Comparison of ENCODE assay signal across 8 cellular contexts in the genomic region with DNA sequence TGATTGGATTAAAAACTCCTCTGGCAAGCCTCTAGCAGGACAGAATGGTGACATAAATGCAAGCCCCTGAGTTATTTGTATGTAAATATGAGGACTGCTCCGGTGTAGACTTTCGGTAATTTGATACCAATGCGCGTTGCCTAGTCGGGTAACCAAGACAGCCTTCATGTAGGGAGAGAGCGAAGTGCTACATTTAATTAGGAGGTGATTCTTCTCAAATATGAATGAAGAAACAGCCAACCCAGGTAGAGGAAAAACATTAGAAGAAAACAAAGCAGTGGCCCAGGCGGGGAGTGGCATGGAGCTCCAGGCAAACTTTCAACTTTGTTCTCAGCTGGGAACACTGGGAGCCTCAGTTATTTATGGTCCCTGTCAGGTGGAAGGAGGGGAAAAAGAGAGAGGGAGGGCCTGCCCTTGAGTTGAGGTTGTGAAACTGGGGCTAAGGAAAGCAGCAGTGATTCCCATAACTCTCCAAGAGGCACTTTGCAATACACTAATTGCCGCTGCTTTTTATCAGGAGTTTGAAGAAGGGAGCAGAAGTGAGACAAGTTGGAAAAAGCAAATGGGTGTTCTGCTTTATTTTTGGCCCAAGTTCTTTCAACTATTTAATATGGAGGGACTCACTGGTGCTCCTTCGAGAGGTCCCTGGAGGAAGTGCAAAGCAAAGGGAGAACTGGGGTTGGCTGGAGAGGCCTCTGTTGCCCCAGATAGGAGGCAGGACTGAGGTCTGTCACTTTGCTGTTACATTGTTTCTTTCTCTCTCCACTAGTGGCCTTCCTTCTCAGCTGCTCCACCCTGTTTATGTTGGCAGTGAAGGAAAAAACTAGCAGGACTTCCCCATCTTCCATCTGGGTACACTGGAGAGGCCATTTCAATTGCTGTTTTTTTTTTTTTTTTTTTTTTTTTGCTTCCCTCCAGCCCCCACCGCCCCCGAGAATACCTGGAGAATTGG.
DNase-seq lines count a peak whose midpoint lies in the region; ATAC-seq and TF ChIP-seq lines count a peak whose summit lies in the region.

No MANE protein-coding gene starts in this region.

- H3K27ac ChIP-seq in tibial artery, result peak overlapping the region in 1 of 2 donors; percentile 7

- H3K4me3 ChIP-seq in H7 (ENCODE audit: insufficient read depth, low read depth, low read length) (peak overlapping the region; percentile 40), retinal pigment epithelial cell (ENCODE audit: low read length) (peak overlapping the region; percentile 60), tibial artery (no peak overlapping the region)

- H3K27me3 ChIP-seq in H7 (ENCODE audit: control insufficient read depth, insufficient read depth, low read length) (no peaks in the 10 kb centered on the region), tibial artery (no peaks in the 10 kb centered on the region)

- TF ChIP-seq CTCF in retinal pigment epithelial cell (conservative IDR thresholded peaks at IDR 0.05; ENCODE audit: low read depth, low read length) (no peak), tibial artery (IDR thresholded peaks at IDR 0.05) (no peak)

- H3K36me3 ChIP-seq in H7 (replicated peaks; ENCODE audit: control insufficient read depth, insufficient read depth, low read length) (no peaks in the 10 kb centered on the region), tibial artery (no peaks in the 10 kb centered on the region)

- DNase-seq in H7 (peak; percentile 44), NCI-H82 treated with DMSO at 0.1 percent for 48 hours (lab: John Stamatoyannopoulos, UW; ENCODE audit: unreplicated experiment) (peak; percentile 79), left cardiac atrium (no peak), retinal pigment epithelial cell (ENCODE audit: low read depth) (peak; percentile 71), tibial artery (no peak), GF-D8 (lab: John Stamatoyannopoulos, UW) (no peak)
- no peak for DNase-seq in activated CD8-positive, alpha-beta memory T cell treated with anti-CD3 and anti-CD28 coated beads, Interleukin-2, amount 50 U/mL, for 4 hours

- no peaks in the 10 kb centered on the region for H3K9me3 ChIP-seq in tibial artery

- peak; percentile 75 to 79 for ATAC-seq in left cardiac atrium
- ATAC-seq in SK-N-SH treated with all-trans-retinoic acid at 6 μM for 48 hours, result no peak; the same call in 2 of the 3 replicates

- peaks cover 0 to 25% (median 6%) of the 10 kb centered on the region in 4 donors for H3K4me1 ChIP-seq in tibial artery

- intact Hi-C loops in left cardiac atrium (cut with DNase I), result no loop called here
- intact Hi-C loops in tibial artery (cut with DNase I; ENCODE audit: low total_unique reads), result no loop called here

TF ChIP-seq in SK-N-SH treated with all-trans-retinoic acid at 6 μM for 48 hours, 23 proteins besides CTCF, POLR2A, EP300 and RAD21:
- TF ChIP-seq ZNF70 (CRISPR knock-in tag; IDR thresholded peaks at IDR 0.05), result no peak
- TF ChIP-seq, protein P1, sequence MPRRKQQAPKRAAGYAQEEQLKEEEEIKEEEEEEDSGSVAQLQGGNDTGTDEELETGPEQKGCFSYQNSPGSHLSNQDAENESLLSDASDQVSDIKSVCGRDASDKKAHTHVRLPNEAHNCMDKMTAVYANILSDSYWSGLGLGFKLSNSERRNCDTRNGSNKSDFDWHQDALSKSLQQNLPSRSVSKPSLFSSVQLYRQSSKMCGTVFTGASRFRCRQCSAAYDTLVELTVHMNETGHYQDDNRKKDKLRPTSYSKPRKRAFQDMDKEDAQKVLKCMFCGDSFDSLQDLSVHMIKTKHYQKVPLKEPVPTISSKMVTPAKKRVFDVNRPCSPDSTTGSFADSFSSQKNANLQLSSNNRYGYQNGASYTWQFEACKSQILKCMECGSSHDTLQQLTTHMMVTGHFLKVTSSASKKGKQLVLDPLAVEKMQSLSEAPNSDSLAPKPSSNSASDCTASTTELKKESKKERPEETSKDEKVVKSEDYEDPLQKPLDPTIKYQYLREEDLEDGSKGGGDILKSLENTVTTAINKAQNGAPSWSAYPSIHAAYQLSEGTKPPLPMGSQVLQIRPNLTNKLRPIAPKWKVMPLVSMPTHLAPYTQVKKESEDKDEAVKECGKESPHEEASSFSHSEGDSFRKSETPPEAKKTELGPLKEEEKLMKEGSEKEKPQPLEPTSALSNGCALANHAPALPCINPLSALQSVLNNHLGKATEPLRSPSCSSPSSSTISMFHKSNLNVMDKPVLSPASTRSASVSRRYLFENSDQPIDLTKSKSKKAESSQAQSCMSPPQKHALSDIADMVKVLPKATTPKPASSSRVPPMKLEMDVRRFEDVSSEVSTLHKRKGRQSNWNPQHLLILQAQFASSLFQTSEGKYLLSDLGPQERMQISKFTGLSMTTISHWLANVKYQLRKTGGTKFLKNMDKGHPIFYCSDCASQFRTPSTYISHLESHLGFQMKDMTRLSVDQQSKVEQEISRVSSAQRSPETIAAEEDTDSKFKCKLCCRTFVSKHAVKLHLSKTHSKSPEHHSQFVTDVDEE (CRISPR knock-in tag; IDR thresholded peaks at IDR 0.05), result no peak
- no peak for TF ChIP-seq ZNF565 (CRISPR knock-in tag; conservative IDR thresholded peaks at IDR 0.05; ENCODE audit: low read depth)
- TF ChIP-seq ZFP30 (CRISPR knock-in tag; IDR thresholded peaks at IDR 0.05), result no peak
- TF ChIP-seq, protein P2, sequence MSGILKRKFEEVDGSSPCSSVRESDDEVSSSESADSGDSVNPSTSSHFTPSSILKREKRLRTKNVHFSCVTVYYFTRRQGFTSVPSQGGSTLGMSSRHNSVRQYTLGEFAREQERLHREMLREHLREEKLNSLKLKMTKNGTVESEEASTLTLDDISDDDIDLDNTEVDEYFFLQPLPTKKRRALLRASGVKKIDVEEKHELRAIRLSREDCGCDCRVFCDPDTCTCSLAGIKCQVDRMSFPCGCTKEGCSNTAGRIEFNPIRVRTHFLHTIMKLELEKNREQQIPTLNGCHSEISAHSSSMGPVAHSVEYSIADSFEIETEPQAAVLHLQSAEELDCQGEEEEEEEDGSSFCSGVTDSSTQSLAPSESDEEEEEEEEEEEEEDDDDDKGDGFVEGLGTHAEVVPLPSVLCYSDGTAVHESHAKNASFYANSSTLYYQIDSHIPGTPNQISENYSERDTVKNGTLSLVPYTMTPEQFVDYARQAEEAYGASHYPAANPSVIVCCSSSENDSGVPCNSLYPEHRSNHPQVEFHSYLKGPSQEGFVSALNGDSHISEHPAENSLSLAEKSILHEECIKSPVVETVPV (CRISPR knock-in tag; IDR thresholded peaks at IDR 0.05), result no peak
- no peak for TF ChIP-seq ISL1 (CRISPR knock-in tag; IDR thresholded peaks at IDR 0.05)
- no peak for TF ChIP-seq PPARA (CRISPR knock-in tag; IDR thresholded peaks at IDR 0.05; ENCODE audit: borderline replicate concordance)
- TF ChIP-seq OSR1 (CRISPR knock-in tag; IDR thresholded peaks at IDR 0.05), result no peak
- no peak for TF ChIP-seq BACH2 (CRISPR knock-in tag; IDR thresholded peaks at IDR 0.05; ENCODE audit: borderline replicate concordance)
- TF ChIP-seq ZC3H10 (CRISPR knock-in tag; IDR thresholded peaks at IDR 0.05), result no peak
- TF ChIP-seq RARB (CRISPR knock-in tag; IDR thresholded peaks at IDR 0.05), result no peak
- TF ChIP-seq TCF4 (CRISPR knock-in tag; IDR thresholded peaks at IDR 0.05; ENCODE audit: borderline replicate concordance), result no peak
- TF ChIP-seq GLIS3 (CRISPR knock-in tag; IDR thresholded peaks at IDR 0.05), result no peak
- TF ChIP-seq ZFP3 (CRISPR knock-in tag; IDR thresholded peaks at IDR 0.05), result no peak
- TF ChIP-seq ARNTL (CRISPR knock-in tag; IDR thresholded peaks at IDR 0.05; ENCODE audit: borderline replicate concordance, low read depth), result no peak
- no peak for TF ChIP-seq ZNF8 (CRISPR knock-in tag; IDR thresholded peaks at IDR 0.05)
- TF ChIP-seq, protein P3, sequence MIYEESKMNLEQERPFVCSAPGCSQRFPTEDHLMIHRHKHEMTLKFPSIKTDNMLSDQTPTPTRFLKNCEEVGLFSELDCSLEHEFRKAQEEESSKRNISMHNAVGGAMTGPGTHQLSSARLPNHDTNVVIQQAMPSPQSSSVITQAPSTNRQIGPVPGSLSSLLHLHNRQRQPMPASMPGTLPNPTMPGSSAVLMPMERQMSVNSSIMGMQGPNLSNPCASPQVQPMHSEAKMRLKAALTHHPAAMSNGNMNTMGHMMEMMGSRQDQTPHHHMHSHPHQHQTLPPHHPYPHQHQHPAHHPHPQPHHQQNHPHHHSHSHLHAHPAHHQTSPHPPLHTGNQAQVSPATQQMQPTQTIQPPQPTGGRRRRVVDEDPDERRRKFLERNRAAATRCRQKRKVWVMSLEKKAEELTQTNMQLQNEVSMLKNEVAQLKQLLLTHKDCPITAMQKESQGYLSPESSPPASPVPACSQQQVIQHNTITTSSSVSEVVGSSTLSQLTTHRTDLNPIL (CRISPR knock-in tag; IDR thresholded peaks at IDR 0.05; ENCODE audit: low read depth), result no peak
- TF ChIP-seq, protein P4, sequence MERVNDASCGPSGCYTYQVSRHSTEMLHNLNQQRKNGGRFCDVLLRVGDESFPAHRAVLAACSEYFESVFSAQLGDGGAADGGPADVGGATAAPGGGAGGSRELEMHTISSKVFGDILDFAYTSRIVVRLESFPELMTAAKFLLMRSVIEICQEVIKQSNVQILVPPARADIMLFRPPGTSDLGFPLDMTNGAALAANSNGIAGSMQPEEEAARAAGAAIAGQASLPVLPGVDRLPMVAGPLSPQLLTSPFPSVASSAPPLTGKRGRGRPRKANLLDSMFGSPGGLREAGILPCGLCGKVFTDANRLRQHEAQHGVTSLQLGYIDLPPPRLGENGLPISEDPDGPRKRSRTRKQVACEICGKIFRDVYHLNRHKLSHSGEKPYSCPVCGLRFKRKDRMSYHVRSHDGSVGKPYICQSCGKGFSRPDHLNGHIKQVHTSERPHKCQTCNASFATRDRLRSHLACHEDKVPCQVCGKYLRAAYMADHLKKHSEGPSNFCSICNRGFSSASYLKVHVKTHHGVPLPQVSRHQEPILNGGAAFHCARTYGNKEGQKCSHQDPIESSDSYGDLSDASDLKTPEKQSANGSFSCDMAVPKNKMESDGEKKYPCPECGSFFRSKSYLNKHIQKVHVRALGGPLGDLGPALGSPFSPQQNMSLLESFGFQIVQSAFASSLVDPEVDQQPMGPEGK (CRISPR knock-in tag; IDR thresholded peaks at IDR 0.05; ENCODE audit: borderline replicate concordance), result no peak

Comparison
In these comparisons a context has a peak if more than half of its experiments do, and no peak if none do; other contexts are left out.
1. DNase-seq: peak in H7 (single experiment), NCI-H82 treated with DMSO at 0.1 percent for 48 hours (single experiment) and retinal pigment epithelial cell (single experiment); none in left cardiac atrium (single experiment), tibial artery (0 of 2), activated CD8-positive, alpha-beta memory T cell treated with anti-CD3 and anti-CD28 coated beads, Interleukin-2, amount 50 U/mL, for 4 hours (single experiment) and GF-D8 (single experiment).
2. H3K4me3 ChIP-seq: peak in H7 (single experiment) and retinal pigment epithelial cell (single experiment); none in tibial artery (0 of 2).